22 cellular contexts compared by ENCODE assay signal in genomic region chr15:63022181-63022580, GRCh38. TPM values are rescaled to one million over a fixed set of nuclear protein-coding genes. Genes with fewer than 3 reads are reported as not detected.
DNase-seq lines count a peak whose midpoint lies in the region; ATAC-seq, FAIRE-seq and TF ChIP-seq lines count a peak whose summit lies in the region.
"Had no signal": no experiment of that assay in that cellular context is flagged by ENCODE, and none has a peak within 500 bp of the region (broad histone marks: within the 10 kb centered on the region; RNA-seq: fewer than 3 reads in every experiment).

No MANE protein-coding gene starts in this region.

- no peak for FAIRE-seq in A549 (lab: Jason Lieb, UNC)
- FAIRE-seq: GM12878 had no signal

- H3K4me1 ChIP-seq in A549 (peaks cover 47% of the 10 kb centered on the region), ascending aorta (peaks cover 6 to 15% of the 10 kb centered on the region in 2 donors), mucosa of descending colon (ENCODE audit: low read depth) (no peaks in the 10 kb centered on the region)
- H3K4me1 ChIP-seq: HAP-1 had no signal

- intact Hi-C loops in ascending aorta (cut with DNase I) (loop anchor here (2.0 to 5.0 kb wide), 3 partner anchors 17 to 125 kb away; no protein-coding TSS in a partner anchor), mucosa of descending colon (cut with DNase I, micrococcal nuclease) (no loop called here)

- peaks cover 62% of the 10 kb centered on the region for H3K4me1 Mint-ChIP-seq in HFFc6 (ENCODE audit: low read depth)
- H3K4me1 Mint-ChIP-seq: CD4-positive, CD25-positive, alpha-beta regulatory T cell had no signal

- H3K36me3 Mint-ChIP-seq in HFFc6 (ENCODE audit: low read depth): no peaks in the 10 kb centered on the region
- H3K36me3 Mint-ChIP-seq: CD4-positive, CD25-positive, alpha-beta regulatory T cell had no signal

- no peak for TF ChIP-seq RAD21 in A549 (conservative IDR thresholded peaks at IDR 0.05 in 1 of 2, IDR thresholded peaks at IDR 0.05 in 1 of 2)

- H3K27ac Mint-ChIP-seq in HFFc6: peak overlapping the region; percentile 91
- H3K27ac Mint-ChIP-seq: CD4-positive, CD25-positive, alpha-beta regulatory T cell; GM23338 had no signal

- H3K9me3 ChIP-seq in A549: no peaks in the 10 kb centered on the region
- H3K9me3 ChIP-seq in ascending aorta: no peaks in the 10 kb centered on the region
- no peaks in the 10 kb centered on the region for H3K9me3 ChIP-seq in mucosa of descending colon
- H3K9me3 ChIP-seq: HAP-1, SJCRH30 had no signal

- H3K36me3 ChIP-seq in ascending aorta (no peaks in the 10 kb centered on the region), mucosa of descending colon (ENCODE audit: low read depth) (no peaks in the 10 kb centered on the region)
- H3K36me3 ChIP-seq: HAP-1, SJCRH30 had no signal

- 91% methylated on average over 2 of the region's 2 CpGs for WGBS in A549 (ENCODE audit: missing lambda C conversion rate)

- no peak for TF ChIP-seq EP300 in A549 (IDR thresholded peaks at IDR 0.05)

- ATAC-seq in A549: no peak
- peak; percentile 44 for ATAC-seq in mucosa of descending colon
- ATAC-seq in HG02938 (IDR thresholded peaks at IDR 0.05; ENCODE audit: unreplicated experiment): no peak
- ATAC-seq in HG03039 (IDR thresholded peaks at IDR 0.05; ENCODE audit: unreplicated experiment): no peak
- ATAC-seq: GM12878, GM23338 had no signal

- H3K4me3 ChIP-seq in A549: no peak overlapping the region
- H3K4me3 ChIP-seq in ascending aorta: no peak overlapping the region
- H3K4me3 ChIP-seq in mucosa of descending colon: no peak overlapping the region
- H3K4me3 ChIP-seq: GM12878, GM23338, HAP-1, SJCRH30 had no signal

- TF ChIP-seq CTCF in A549 (IDR thresholded peaks at IDR 0.05): no peak
- no peak for TF ChIP-seq CTCF in HFFc6 (IDR thresholded peaks at IDR 0.05)
- TF ChIP-seq CTCF in ascending aorta (IDR thresholded peaks at IDR 0.05): no peak
- no peak for TF ChIP-seq CTCF in mucosa of descending colon (IDR thresholded peaks at IDR 0.05)

- H3K9me3 Mint-ChIP-seq in HFFc6: 0 out of 2 replicates have a peak, but pooled peaks cover 4% of the 10 kb centered on the region
- H3K9me3 Mint-ChIP-seq: GM23338 had no signal

- TF ChIP-seq POLR2A in A549 (IDR thresholded peaks at IDR 0.05; ENCODE audit: low read length): no peak

- POLR2A ChIA-PET in A549 (lab: Yijun Ruan, JAX): no interaction called here

- DNase-seq in A549 (ENCODE audit: low read depth in 1 of 2, low spot score in 1 of 2) (no peak), HFFc6 (no peak), ascending aorta (ENCODE audit: low spot score in 2 of 2) (no peak), mucosa of descending colon (no peak), HuH-7.5 (ENCODE audit: low spot score) (no peak)
- no peak for DNase-seq in effector CD4-positive, alpha-beta T cell
- DNase-seq: CD4-positive, CD25-positive, alpha-beta regulatory T cell; COR-L47; DMS 273 treated with DMSO at 0.1 percent for 48 hours; DMS79 treated with DMSO at 0.1 percent for 48 hours; Kasumi-1; NCI-H1930; NCI-H226; NCI-H510A treated with DMSO at 0.1 percent for 48 hours; NCI-H774; OCI-M1; SJCRH30 had no signal

- 0 out of 3 replicates have a peak overlapping the region, but pooled peaks have one; percentile 27 for H3K4me2 ChIP-seq in A549
- H3K4me2 ChIP-seq: GM23338 had no signal

- peak overlapping the region in 1 of 2 experiments; percentile 51; a peak in 3 of 6 replicates for H3K27ac ChIP-seq in A549
- peak overlapping the region; percentile 79 to 81 for H3K27ac ChIP-seq in ascending aorta
- H3K27ac ChIP-seq: SJCRH30 had no signal

- CTCF ChIA-PET in A549 (lab: Yijun Ruan, JAX): interaction anchor here (1.1 to 1.5 kb wide), 3 partner anchors 24 to 280 kb away, joined by 3 to 5 read pairs (median 4); no protein-coding TSS in a partner anchor

- no peak overlapping the region; the same call in 1 of the 2 replicates for H3K4me3 Mint-ChIP-seq in HFFc6
- H3K4me3 Mint-ChIP-seq: CD4-positive, CD25-positive, alpha-beta regulatory T cell; GM23338 had no signal

- no peaks in the 10 kb centered on the region; the same call in 1 of the 2 replicates for H3K27me3 Mint-ChIP-seq in HFFc6 (ENCODE audit: insufficient read depth)

- no peaks in the 10 kb centered on the region for H3K27me3 ChIP-seq in ascending aorta
- H3K27me3 ChIP-seq: SJCRH30 had no signal

TF ChIP-seq in A549, 52 proteins besides CTCF, POLR2A, EP300 and RAD21:
- TF ChIP-seq TP53 (CRISPR knock-in tag; IDR thresholded peaks at IDR 0.05) (no peak), HOXB5 (CRISPR knock-in tag; IDR thresholded peaks at IDR 0.05) (no peak), FOXS1 (CRISPR knock-in tag; IDR thresholded peaks at IDR 0.05) (no peak), MAFK (IDR thresholded peaks at IDR 0.05; ENCODE audit: partially characterized antibody) (no peak), CHD4 (IDR thresholded peaks at IDR 0.05; ENCODE audit: borderline replicate concordance) (no peak), KDM5A (IDR thresholded peaks at IDR 0.05) (no peak), CHD2 (IDR thresholded peaks at IDR 0.05; ENCODE audit: low read length, partially characterized antibody) (no peak), PBX3 (IDR thresholded peaks at IDR 0.05) (no peak), EHMT2 (IDR thresholded peaks at IDR 0.05; ENCODE audit: low read depth) (no peak), ATOH8 (CRISPR knock-in tag; IDR thresholded peaks at IDR 0.05; ENCODE audit: low read depth) (no peak), JUNB (IDR thresholded peaks at IDR 0.05) (no peak), RFX5 (IDR thresholded peaks at IDR 0.05) (no peak), NPAS2 (CRISPR knock-in tag; IDR thresholded peaks at IDR 0.05; ENCODE audit: borderline replicate concordance) (no peak), HES2 (IDR thresholded peaks at IDR 0.05) (no peak), PHF8 (IDR thresholded peaks at IDR 0.05; ENCODE audit: borderline replicate concordance, low read depth) (no peak), ZNF302 (CRISPR knock-in tag; IDR thresholded peaks at IDR 0.05) (no peak), ZSCAN20 (CRISPR knock-in tag; IDR thresholded peaks at IDR 0.05) (no peak), CEBPB (IDR thresholded peaks at IDR 0.05) (no peak), RNF2 (IDR thresholded peaks at IDR 0.05; ENCODE audit: borderline replicate concordance, low read depth) (no peak), NR3C1 (IDR thresholded peaks at IDR 0.05) (no peak)
TF ChIP-seq in A549: peak in this region for 0.

RNA-seq across cellular contexts. Expression of gene TPM1, which starts 20.4 kb away (rescaled TPM):
- 777 and 894 TPM in 2 replicates for polyA plus RNA-seq in A549 (2011; rRNA removed)
- polyA plus RNA-seq in A549 (2012; cell fraction: cytosol; rRNA removed): 824 and 915 TPM in 2 replicates
- 678 and 876 TPM in 2 replicates for polyA plus RNA-seq in A549 (2012; cell fraction: nucleus; rRNA removed)
- 954 to 1,229 TPM (median 1,043 TPM) in 3 replicates for polyA plus RNA-seq in A549 (2017; fragmentation: RNase III; extraction: RNeasy Plus Mini Kit Qiagen cat#74134 plus additional on column Dnase treatment)
- polyA minus RNA-seq in A549 (2011; rRNA and poly(A)+ RNA removed): 537 and 670 TPM in 2 replicates
- 1,000 to 10,000 TPM; 1,264 to 1,620 (median 1,342) TPM for total RNA-seq in HFFc6 (2021; fragmentation: NEBNext Ultra II Directional; extraction: Animal tissue kit (Norgen Biotek cat#: 25700))
- total RNA-seq in ascending aorta: 813 TPM
- 1,000 to 10,000 TPM in 1 of 3 donors, 100 to 1,000 TPM in 2; 613 to 1,704 (median 696) TPM for total RNA-seq in mucosa of descending colon
